12 cellular contexts compared by ENCODE assay signal in genomic region chr14:95255013-95255412, GRCh38.
DNase-seq lines count a peak whose midpoint lies in the region; ATAC-seq and TF ChIP-seq lines count a peak whose summit lies in the region.
"Had no signal": no experiment of that assay in that cellular context is flagged by ENCODE, and none has a peak within 500 bp of the region (broad histone marks: within the 10 kb centered on the region; RNA-seq: fewer than 3 reads in every experiment).

No MANE protein-coding gene starts in this region.

- peaks cover 12% of the 10 kb centered on the region for H3K27me3 Mint-ChIP-seq in stimulated activated naive CD8-positive, alpha-beta T cell treated with anti-CD3 and anti-CD28 coated beads, Interleukin-15, amount 100 ng/mL, for 72 hours
- no peaks in the 10 kb centered on the region for H3K27me3 Mint-ChIP-seq in stimulated activated naive B cell treated with anti-CD40 and anti-IgM and Interleukin-4, amounts not matched to agents 10 μg/mL and 1 μg/mL and 100 μg/mL, for 72 hours

- no peaks in the 10 kb centered on the region for H3K9me3 Mint-ChIP-seq in stimulated activated naive CD8-positive, alpha-beta T cell treated with anti-CD3 and anti-CD28 coated beads, Interleukin-15, amount 100 ng/mL, for 72 hours
- no peaks in the 10 kb centered on the region for H3K9me3 Mint-ChIP-seq in stimulated activated naive B cell treated with anti-CD40 and anti-IgM and Interleukin-4, amounts not matched to agents 10 μg/mL and 1 μg/mL and 100 μg/mL, for 72 hours

- H3K4me3 ChIP-seq in coronary artery (no peak overlapping the region), osteoblast (ENCODE audit: insufficient read depth, low read length) (no peak overlapping the region)

- H3K27ac Mint-ChIP-seq in stimulated activated naive CD8-positive, alpha-beta T cell treated with anti-CD3 and anti-CD28 coated beads, Interleukin-15, amount 100 ng/mL, for 72 hours: no peak overlapping the region
- no peak overlapping the region for H3K27ac Mint-ChIP-seq in stimulated activated naive B cell treated with anti-CD40 and anti-IgM and Interleukin-4, amounts not matched to agents 10 μg/mL and 1 μg/mL and 100 μg/mL, for 72 hours

- TF ChIP-seq CTCF in coronary artery (IDR thresholded peaks at IDR 0.05) (no peak), osteoblast (IDR thresholded peaks at IDR 0.05; ENCODE audit: extremely low read depth, low read depth, low read length) (no peak)

- peaks cover 6% of the 10 kb centered on the region for H3K4me1 Mint-ChIP-seq in stimulated activated naive CD8-positive, alpha-beta T cell treated with anti-CD3 and anti-CD28 coated beads, Interleukin-15, amount 100 ng/mL, for 72 hours
- peaks cover 6 to 15% of the 10 kb centered on the region in 2 donors for H3K4me1 Mint-ChIP-seq in stimulated activated naive B cell treated with anti-CD40 and anti-IgM and Interleukin-4, amounts not matched to agents 10 μg/mL and 1 μg/mL and 100 μg/mL, for 72 hours

- H3K27me3 ChIP-seq in osteoblast (ENCODE audit: insufficient read depth, low read length): no peaks in the 10 kb centered on the region

- H3K4me1 ChIP-seq in osteoblast (ENCODE audit: insufficient read depth, low read length): no peaks in the 10 kb centered on the region
- H3K4me1 ChIP-seq: parathyroid adenoma had no signal

- no peaks in the 10 kb centered on the region for H3K36me3 ChIP-seq in osteoblast (ENCODE audit: insufficient read depth, low read length)

- intact Hi-C loops in left ventricle myocardium superior (cut with micrococcal nuclease): no loop called here

- H3K36me3 Mint-ChIP-seq in stimulated activated naive B cell treated with anti-CD40 and anti-IgM and Interleukin-4, amounts not matched to agents 10 μg/mL and 1 μg/mL and 100 μg/mL, for 72 hours: peaks cover 0 to 3% of the 10 kb centered on the region in 2 donors

- H3K4me2 ChIP-seq in osteoblast (ENCODE audit: insufficient read depth, low read length): no peak overlapping the region

- peak; percentile 53 for ATAC-seq in stimulated activated naive CD8-positive, alpha-beta T cell treated with anti-CD3 and anti-CD28 coated beads, Interleukin-15, amount 100 ng/mL, for 72 hours
- ATAC-seq in stimulated activated naive CD8-positive, alpha-beta T cell treated with anti-CD3 and anti-CD28 coated beads, Interleukin-15, Interleukin-2, amounts not matched to agents 100 U/mL and 50 U/mL, for 24 hours: no peak
- ATAC-seq in HG03565 (IDR thresholded peaks at IDR 0.05; ENCODE audit: unreplicated experiment): peak; percentile 67
- no peak for ATAC-seq in stimulated activated naive B cell treated with anti-CD40 and anti-IgM and Interleukin-4, amounts not matched to agents 10 μg/mL and 1 μg/mL and 100 μg/mL, for 72 hours (replicated peaks)
- ATAC-seq in left ventricle myocardium superior: no peak

- no peak for DNase-seq in stimulated activated naive CD8-positive, alpha-beta T cell treated with anti-CD3 and anti-CD28 coated beads, Interleukin-15, amount 100 ng/mL, for 72 hours
- no peak for DNase-seq in stimulated activated naive CD8-positive, alpha-beta T cell treated with anti-CD3 and anti-CD28 coated beads, Interleukin-15, Interleukin-2, amounts not matched to agents 100 U/mL and 50 U/mL, for 24 hours
- peak; percentile 35 for DNase-seq in coronary artery (ENCODE audit: low spot score)
- no peak for DNase-seq in dermis blood vessel endothelial cell
- DNase-seq in osteoblast (ENCODE audit: insufficient read length, low spot score, missing footprints): no peak
- no peak for DNase-seq in stimulated activated naive B cell treated with anti-CD40 and anti-IgM and Interleukin-4, amounts not matched to agents 10 μg/mL and 1 μg/mL and 100 μg/mL, for 72 hours
- DNase-seq in left ventricle myocardium superior: no peak
- DNase-seq: anterior cingulate cortex; effector CD8-positive, alpha-beta T cell; NCI-H1105 had no signal

- H3K27ac ChIP-seq in coronary artery (no peak overlapping the region), osteoblast (ENCODE audit: low read depth, low read length) (no peak overlapping the region)
- H3K27ac ChIP-seq: parathyroid adenoma had no signal

- no peaks in the 10 kb centered on the region for H3K79me2 ChIP-seq in osteoblast (ENCODE audit: insufficient read depth, low read length)
- H3K79me2 ChIP-seq: parathyroid adenoma had no signal

- no peak overlapping the region for H2AFZ ChIP-seq in osteoblast (ENCODE audit: low read length)
- H2AFZ ChIP-seq: parathyroid adenoma had no signal

- no peak overlapping the region for H3K4me3 Mint-ChIP-seq in stimulated activated naive CD8-positive, alpha-beta T cell treated with anti-CD3 and anti-CD28 coated beads, Interleukin-15, amount 100 ng/mL, for 72 hours
- no peak overlapping the region for H3K4me3 Mint-ChIP-seq in stimulated activated naive B cell treated with anti-CD40 and anti-IgM and Interleukin-4, amounts not matched to agents 10 μg/mL and 1 μg/mL and 100 μg/mL, for 72 hours

- no peaks in the 10 kb centered on the region for H3K9me3 ChIP-seq in osteoblast (ENCODE audit: low read depth, low read length)

- no peaks in the 10 kb centered on the region for H4K20me1 ChIP-seq in osteoblast (ENCODE audit: insufficient read depth, low read length)

Comparison
In these comparisons a context has a peak if more than half of its experiments do, and no peak if none do; other contexts are left out.
1. ATAC-seq: peak in stimulated activated naive CD8-positive, alpha-beta T cell treated with anti-CD3 and anti-CD28 coated beads, Interleukin-15, amount 100 ng/mL, for 72 hours (single experiment) and HG03565 (single experiment); none in stimulated activated naive CD8-positive, alpha-beta T cell treated with anti-CD3 and anti-CD28 coated beads, Interleukin-15, Interleukin-2, amounts not matched to agents 100 U/mL and 50 U/mL, for 24 hours (single experiment), stimulated activated naive B cell treated with anti-CD40 and anti-IgM and Interleukin-4, amounts not matched to agents 10 μg/mL and 1 μg/mL and 100 μg/mL, for 72 hours (0 of 2) and left ventricle myocardium superior (single experiment).